13 cellular contexts compared by ENCODE assay signal in the genomic region with DNA sequence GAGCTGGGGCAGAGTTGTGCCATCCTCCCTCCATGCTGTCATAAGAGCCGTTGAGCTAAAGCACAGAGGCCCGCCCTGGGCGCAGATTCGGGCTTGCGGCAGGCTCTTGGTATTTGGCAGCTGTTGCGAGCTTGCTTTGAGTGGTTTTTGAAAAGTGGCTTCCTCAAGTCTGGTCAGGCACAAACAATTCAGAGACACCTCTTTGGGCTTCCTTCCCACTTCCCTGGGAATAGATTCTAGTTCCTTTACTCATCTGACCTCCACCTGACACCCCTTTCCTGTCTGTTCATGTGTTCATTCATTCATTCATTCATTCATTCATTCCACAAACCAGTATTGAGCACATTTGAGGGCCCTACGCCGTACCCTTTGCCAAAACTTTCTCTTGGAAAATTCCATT. TPM values are rescaled to one million over a fixed set of nuclear protein-coding genes. Genes with fewer than 3 reads are reported as not detected.
DNase-seq lines count a peak whose midpoint lies in the region; ATAC-seq and TF ChIP-seq lines count a peak whose summit lies in the region.
"Had no signal": no experiment of that assay in that cellular context is flagged by ENCODE, and none has a peak within 500 bp of the region (broad histone marks: within the 10 kb centered on the region; RNA-seq: fewer than 3 reads in every experiment).

No MANE protein-coding gene starts in this region.

- H3K27ac ChIP-seq in right cardiac atrium (ENCODE audit: low read length), result peak overlapping the region; percentile 62
- H3K27ac ChIP-seq in tibial artery, result peak overlapping the region; percentile 53 to 93
- H3K27ac ChIP-seq: VCaP had no signal

- H3K4me1 ChIP-seq in right cardiac atrium (ENCODE audit: control insufficient read depth, insufficient read depth, low read length) (peaks cover 9% of the 10 kb centered on the region), tibial artery (peaks cover 0 to 76% (median 60%) of the 10 kb centered on the region in 4 donors)

- WGBS in right cardiac atrium, result 58% methylated on average over 8 of the region's 8 CpGs

- intact Hi-C loops in right cardiac atrium (cut with DNase I), result no loop called here
- intact Hi-C loops in tibial artery (cut with DNase I; ENCODE audit: low total_unique reads), result no loop called here

- ATAC-seq in right cardiac atrium, result peak in 1 of 2 donors; percentile 32
- ATAC-seq in GM21723 (IDR thresholded peaks at IDR 0.05; ENCODE audit: unreplicated experiment), result no peak
- ATAC-seq: activated T-cell treated with anti-CD3 and anti-CD28 coated beads, Interleukin-2, amount 50 U/mL, for 72 hours; naive thymus-derived CD4-positive, alpha-beta T cell had no signal

- H3K9me3 ChIP-seq in right cardiac atrium (ENCODE audit: control insufficient read depth, low read length) (no peaks in the 10 kb centered on the region), tibial artery (no peaks in the 10 kb centered on the region)

- DNase-seq in NCI-H2196 treated with DMSO at 0.1 percent for 48 hours (lab: John Stamatoyannopoulos, UW; ENCODE audit: unreplicated experiment) (peak; percentile 21), NCI-H2196 (lab: John Stamatoyannopoulos, UW; ENCODE audit: unreplicated experiment) (no peak), astrocyte of the spinal cord (ENCODE audit: low read depth, low spot score) (peak; percentile 82), right cardiac atrium (peak in 1 of 3 donors; percentile 55), tibial artery (no peak), NCI-H526 (lab: John Stamatoyannopoulos, UW) (no peak)
- DNase-seq in central memory CD4-positive, alpha-beta T cell, result no peak
- DNase-seq: activated T-cell treated with anti-CD3 and anti-CD28 coated beads, Interleukin-2, amount 50 U/mL, for 72 hours; MV-4-11; naive thymus-derived CD4-positive, alpha-beta T cell; stimulated activated naive CD4-positive, alpha-beta T cell had no signal

- in situ Hi-C loops in astrocyte of the spinal cord (cut with HindIII; ENCODE audit: low sequenced_read_pairs), result no loop called here

- H3K27me3 ChIP-seq in right cardiac atrium (ENCODE audit: control insufficient read depth, insufficient read depth) (no peaks in the 10 kb centered on the region), tibial artery (no peaks in the 10 kb centered on the region)

- H3K36me3 ChIP-seq in tibial artery, result peaks cover 0 to 6% (median 0%) of the 10 kb centered on the region in 3 donors

- TF ChIP-seq CTCF in astrocyte of the spinal cord (IDR thresholded peaks at IDR 0.05; ENCODE audit: low read depth, low read length) (no peak), tibial artery (IDR thresholded peaks at IDR 0.05) (no peak)

- H3K4me3 ChIP-seq in astrocyte of the spinal cord (ENCODE audit: low read depth, low read length), result no peak overlapping the region
- no peak overlapping the region for H3K4me3 ChIP-seq in right cardiac atrium (ENCODE audit: low read length)
- no peak overlapping the region for H3K4me3 ChIP-seq in tibial artery

RNA-seq across cellular contexts. Expression of a gene that starts 27.4 kb away (rescaled TPM):
- total RNA-seq in right cardiac atrium, result 10 to 100 TPM; 16.6 to 46.9 (median 19.0) TPM
- polyA plus RNA-seq in right cardiac atrium, result 9.3 TPM
- polyA plus RNA-seq: naive thymus-derived CD4-positive, alpha-beta T cell had no signal

Comparison
In these comparisons a context has a peak if more than half of its experiments do, and no peak if none do; other contexts are left out.
1. DNase-seq: peak in NCI-H2196 treated with DMSO at 0.1 percent for 48 hours (single experiment) and astrocyte of the spinal cord (single experiment); none in NCI-H2196 (single experiment), tibial artery (0 of 2), NCI-H526 (0 of 2) and central memory CD4-positive, alpha-beta T cell (single experiment).